ENCODE assay signal across 21 cellular contexts in the genomic region with DNA sequence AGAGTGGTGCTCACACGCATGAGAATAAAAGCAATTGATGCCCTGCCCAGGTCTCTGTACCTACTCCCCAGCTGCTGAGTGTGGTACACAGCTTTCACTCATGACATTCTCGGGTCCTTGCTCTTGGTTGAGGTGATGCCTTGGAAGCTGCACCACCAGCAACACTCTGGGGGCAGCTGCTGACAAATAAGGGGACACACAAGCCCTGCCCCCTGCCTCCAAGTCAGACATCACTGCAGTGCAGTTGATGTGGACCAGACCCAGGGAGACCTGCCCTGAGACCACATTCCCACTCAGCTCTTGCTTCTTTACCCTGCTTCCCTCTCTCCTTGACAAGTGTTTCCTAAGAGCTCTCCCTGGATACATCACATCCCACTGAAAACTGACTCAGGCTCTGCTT.
"Had no signal": no experiment of that assay in that cellular context is flagged by ENCODE, and none has a peak within 500 bp of the region (broad histone marks: within the 10 kb centered on the region; RNA-seq: fewer than 3 reads in every experiment).

No MANE protein-coding gene starts in this region.

- ATAC-seq: activated CD4-positive, alpha-beta T cell treated with anti-CD3 and anti-CD28 coated beads for 36 hours; K562; PC-3; T-cell had no signal

- DNase-seq: activated CD4-positive, alpha-beta memory T cell treated with anti-CD3 and anti-CD28 coated beads, Interleukin-2, amount 10 ng/mL, durations not matched to agents 7 days and 5 days; activated CD4-positive, alpha-beta T cell treated with anti-CD3 and anti-CD28 coated beads for 36 hours; activated CD4-positive, alpha-beta T cell treated with anti-CD3 and anti-CD28 coated beads, Interleukin-2, amount 50 U/mL, for 1 hour; activated naive CD4-positive, alpha-beta T cell treated with anti-CD3 and anti-CD28 coated beads, Interleukin-2, amount 50 U/mL, for 16 hours; activated naive CD8-positive, alpha-beta T cell treated with anti-CD3 and anti-CD28 coated beads, Interleukin-2, amount 10 ng/mL, durations not matched to agents 7 days and 5 days; activated T-cell treated with anti-CD3 and anti-CD28 coated beads, Interleukin-2, amount 50 U/mL, for 1 hour; Karpas-422; NCI-H1436 treated with DMSO at 0.1 percent for 48 hours; NCI-H187; NCI-H2081; NCI-H510A treated with DMSO at 0.1 percent for 48 hours; NCI-H69; NK-92 treated with Interleukin-12 subunit alpha and Interleukin-12 subunit beta, amount 100 ng/mL, for 24 hours; PC-3; SIG-M5; T-cell; T-helper 2 cell; T1000; WERI-Rb-1 had no signal

- H3K9me3 ChIP-seq: breast epithelium had no signal

- H3K4me1 ChIP-seq: breast epithelium had no signal

- H3K27me3 ChIP-seq: breast epithelium had no signal

- H3K4me3 ChIP-seq: breast epithelium, K562 had no signal

- H3K27ac ChIP-seq: breast epithelium, WERI-Rb-1 had no signal

- H3K36me3 ChIP-seq: breast epithelium, WERI-Rb-1 had no signal
